Comparison of ENCODE assay signal across 16 cellular contexts in genomic region chrX:30941898-30942297, GRCh38. TPM values are rescaled to one million over a fixed set of nuclear protein-coding genes. Genes with fewer than 3 reads are reported as not detected.
DNase-seq lines count a peak whose midpoint lies in the region; ATAC-seq and TF ChIP-seq lines count a peak whose summit lies in the region.
"Had no signal": no experiment of that assay in that cellular context is flagged by ENCODE, and none has a peak within 500 bp of the region (broad histone marks: within the 10 kb centered on the region; RNA-seq: fewer than 3 reads in every experiment).

No MANE protein-coding gene starts in this region.

- H3K9me3 ChIP-seq in PC-3 (ENCODE audit: low read length) (no peaks in the 10 kb centered on the region), mucosa of descending colon (no peaks in the 10 kb centered on the region), testis (no peaks in the 10 kb centered on the region)
- H3K9me3 ChIP-seq in CD4-positive, alpha-beta T cell (ENCODE audit: control insufficient read depth, low read length) = no peaks in the 10 kb centered on the region
- H3K9me3 ChIP-seq: BLaER1 had no signal

- no peaks in the 10 kb centered on the region for H3K27me3 Mint-ChIP-seq in Calu3 (ENCODE audit: unreplicated experiment)
- no peaks in the 10 kb centered on the region for H3K27me3 Mint-ChIP-seq in endothelial cell (ENCODE audit: unreplicated experiment)
- H3K27me3 Mint-ChIP-seq in CD4-positive, alpha-beta T cell = no peaks in the 10 kb centered on the region

- DNase-seq in Calu3 = no peak
- DNase-seq in PC-3 = peak; percentile 25
- no peak for DNase-seq in endothelial cell (ENCODE audit: low spot score)
- DNase-seq in mucosa of descending colon = no peak
- no peak for DNase-seq in testis
- no peak for DNase-seq in CD4-positive, alpha-beta T cell
- DNase-seq in activated CD4-positive, CD25-positive, alpha-beta regulatory T cell (lab: John Stamatoyannopoulos, UW) = no peak
- DNase-seq in NCI-H146 treated with DMSO at 0.1 percent for 48 hours (lab: John Stamatoyannopoulos, UW; ENCODE audit: unreplicated experiment) = no peak
- DNase-seq: 8988T; CD8-positive, alpha-beta memory T cell; COR-L47; H9 had no signal

- H3K27ac Mint-ChIP-seq in Calu3 (ENCODE audit: unreplicated experiment) (peak overlapping the region; percentile 19), endothelial cell (ENCODE audit: unreplicated experiment) (peak overlapping the region; percentile 9)
- H3K27ac Mint-ChIP-seq in CD4-positive, alpha-beta T cell = no peak overlapping the region
- H3K27ac Mint-ChIP-seq: CD14-positive monocyte; CD8-positive, alpha-beta memory T cell; H9; IgD-negative memory B cell had no signal

- intact Hi-C loops in Calu3 (cut with micrococcal nuclease; ENCODE audit: unreplicated experiment) = no loop called here
- intact Hi-C loops in PC-3 (cut with micrococcal nuclease) = no loop called here
- intact Hi-C loops in mucosa of descending colon (cut with DNase I, micrococcal nuclease) = no loop called here
- intact Hi-C loops in testis (cut with DNase I; ENCODE audit: low total_unique reads) = no loop called here
- intact Hi-C loops in CD4-positive, alpha-beta T cell (cut with DNase I, micrococcal nuclease) = no loop called here

- no peak overlapping the region for H3K4me2 ChIP-seq in PC-3 (ENCODE audit: low read length)
- H3K4me2 ChIP-seq: BLaER1 had no signal

- no peaks in the 10 kb centered on the region for H4K20me1 ChIP-seq in PC-3 (ENCODE audit: low read length)
- H4K20me1 ChIP-seq: BLaER1 had no signal

- peaks cover 23% of the 10 kb centered on the region for H3K4me1 Mint-ChIP-seq in Calu3 (ENCODE audit: low read depth, unreplicated experiment)
- peaks cover 5% of the 10 kb centered on the region for H3K4me1 Mint-ChIP-seq in endothelial cell (ENCODE audit: unreplicated experiment)
- H3K4me1 Mint-ChIP-seq in CD4-positive, alpha-beta T cell (ENCODE audit: low read depth) = no peaks in the 10 kb centered on the region
- H3K4me1 Mint-ChIP-seq: CD14-positive monocyte; CD8-positive, alpha-beta memory T cell; H9; IgD-negative memory B cell had no signal

- CTCF ChIA-PET in Calu3 (lab: Charles Lee) (no interaction called here), PC-3 (lab: Charles Lee) (no interaction called here)
- CTCF ChIA-PET in CD4-positive, alpha-beta T cell (lab: Charles Lee) = no interaction called here

- H3K4me3 Mint-ChIP-seq in Calu3 (ENCODE audit: low read depth, unreplicated experiment) (no peak overlapping the region), endothelial cell (ENCODE audit: unreplicated experiment) (no peak overlapping the region)
- no peak overlapping the region for H3K4me3 Mint-ChIP-seq in CD4-positive, alpha-beta T cell
- H3K4me3 Mint-ChIP-seq: CD14-positive monocyte; CD8-positive, alpha-beta memory T cell; H9; IgD-negative memory B cell had no signal

- H3K9me3 Mint-ChIP-seq in Calu3 (ENCODE audit: low read depth, unreplicated experiment) (peaks cover 2% of the 10 kb centered on the region), endothelial cell (ENCODE audit: unreplicated experiment) (no peaks in the 10 kb centered on the region)
- no peaks in the 10 kb centered on the region for H3K9me3 Mint-ChIP-seq in CD4-positive, alpha-beta T cell

- H3K27me3 ChIP-seq in PC-3 (ENCODE audit: low read length) = no peaks in the 10 kb centered on the region
- no peaks in the 10 kb centered on the region for H3K27me3 ChIP-seq in testis
- H3K27me3 ChIP-seq in CD4-positive, alpha-beta T cell (ENCODE audit: control insufficient read depth, insufficient read depth, low read length) = no peaks in the 10 kb centered on the region
- H3K27me3 ChIP-seq: BLaER1 had no signal

- POLR2A ChIA-PET in PC-3 (lab: Charles Lee; ENCODE audit: unreplicated experiment) = no interaction called here
- POLR2A ChIA-PET in CD4-positive, alpha-beta T cell (lab: Charles Lee) = no interaction called here

- ATAC-seq in PC-3 (no peak), mucosa of descending colon (peak; percentile 19)
- ATAC-seq in CD4-positive, alpha-beta T cell (ENCODE audit: poor library complexity) = no peak
- ATAC-seq: HepG2 had no signal

- H3K79me2 ChIP-seq in PC-3 (ENCODE audit: low read length) = no peaks in the 10 kb centered on the region

- H3K9ac ChIP-seq in PC-3 (ENCODE audit: low read length) = no peak overlapping the region
- H3K9ac ChIP-seq: BLaER1 had no signal

- no peaks in the 10 kb centered on the region for H3F3A ChIP-seq in PC-3 (ENCODE audit: low read length, unreplicated experiment)

- H3K36me3 Mint-ChIP-seq in Calu3 (ENCODE audit: insufficient read depth, unreplicated experiment) (no peaks in the 10 kb centered on the region), endothelial cell (ENCODE audit: low read depth, unreplicated experiment) (no peaks in the 10 kb centered on the region)
- no peaks in the 10 kb centered on the region for H3K36me3 Mint-ChIP-seq in CD4-positive, alpha-beta T cell (ENCODE audit: low read depth)
- H3K36me3 Mint-ChIP-seq: CD14-positive monocyte, IgD-negative memory B cell had no signal

- H3K36me3 ChIP-seq in PC-3 (ENCODE audit: low read depth, low read length) (no peaks in the 10 kb centered on the region), mucosa of descending colon (ENCODE audit: low read depth) (no peaks in the 10 kb centered on the region), testis (ENCODE audit: low read depth, missing control alignments) (no peaks in the 10 kb centered on the region)
- H3K36me3 ChIP-seq: BLaER1 had no signal

- TF ChIP-seq POLR2A in testis (IDR thresholded peaks at IDR 0.05) = no peak

- H2AFZ ChIP-seq in PC-3 (ENCODE audit: low read length) = peak overlapping the region; percentile 48; the same call in 1 of the 2 replicates

- BruUV-seq in Calu3 (replicated peaks; lab: Mats Ljungman, UMichigan) (no TSS peak), PC-3 (replicated peaks; lab: Mats Ljungman, UMichigan) (no TSS peak)

- H3K4me1 ChIP-seq in PC-3 (ENCODE audit: insufficient read depth, low read length) (no peaks in the 10 kb centered on the region; the same call in 1 of the 2 replicates), mucosa of descending colon (ENCODE audit: low read depth) (peaks cover 4% of the 10 kb centered on the region), testis (no peaks in the 10 kb centered on the region)
- H3K4me1 ChIP-seq: BLaER1 had no signal

- TF ChIP-seq CTCF in Calu3 (IDR thresholded peaks at IDR 0.05; ENCODE audit: unreplicated experiment) (no peak), PC-3 (conservative IDR thresholded peaks at IDR 0.05; ENCODE audit: low read depth, low read length) (no peak), endothelial cell (IDR thresholded peaks at IDR 0.05; ENCODE audit: unreplicated experiment) (no peak), mucosa of descending colon (IDR thresholded peaks at IDR 0.05) (no peak), testis (IDR thresholded peaks at IDR 0.05) (no peak)
- TF ChIP-seq CTCF in CD4-positive, alpha-beta T cell (IDR thresholded peaks at IDR 0.05) = no peak

- no peaks in the 10 kb centered on the region for H3K9me2 ChIP-seq in PC-3 (replicated peaks; ENCODE audit: low read length)

- H3K27ac ChIP-seq in PC-3 (ENCODE audit: low read length) (no peak overlapping the region), testis (no peak overlapping the region)
- H3K27ac ChIP-seq in CD4-positive, alpha-beta T cell (ENCODE audit: low read depth, low read length) = no peak overlapping the region
- H3K27ac ChIP-seq: BLaER1 had no signal

- no peak overlapping the region for H3K4me3 ChIP-seq in PC-3 (ENCODE audit: low read length)
- H3K4me3 ChIP-seq in mucosa of descending colon = no peak overlapping the region
- no peak overlapping the region for H3K4me3 ChIP-seq in testis
- H3K4me3 ChIP-seq: BLaER1 had no signal

- 93% methylated on average over 1 of the region's 1 CpG; no CpG with 5 or more reads in 1 of the 2 donors for WGBS in testis, 2 donors

RNA-seq across cellular contexts. Expression of gene TAB3, which starts 52.8 kb away (rescaled TPM):
- total RNA-seq in Calu3 (2022) (30.9 and 32.9 TPM in 2 replicates), PC-3 (2014; rRNA removed) (14.7 and 18.6 TPM in 2 replicates), endothelial cell (ENCODE audit: unreplicated experiment) (23.8 TPM), mucosa of descending colon (10 to 100 TPM; 18.6 to 20.7 (median 20.1) TPM), testis (100 to 1,000 TPM; 166 to 181 TPM)
- 33.0 TPM for polyA plus RNA-seq in testis (ENCODE audit: insufficient read depth, low read depth, low replicate concordance)
- 10 to 100 TPM; 24.7 to 25.6 TPM for total RNA-seq in CD4-positive, alpha-beta T cell
